In genomic region chr1:32111789-32112188, GRCh38 we compare ENCODE assay signal across 16 cellular contexts. TPM values are rescaled to one million over a fixed set of nuclear protein-coding genes. Genes with fewer than 3 reads are reported as not detected.
DNase-seq lines count a peak whose midpoint lies in the region; ATAC-seq, FAIRE-seq and TF ChIP-seq lines count a peak whose summit lies in the region.
"Had no signal": no experiment of that assay in that cellular context is flagged by ENCODE, and none has a peak within 500 bp of the region (broad histone marks: within the 10 kb centered on the region; RNA-seq: fewer than 3 reads in every experiment).

No MANE protein-coding gene starts in this region.

- TF ChIP-seq RAD21 in K562 (CRISPR knock-in tag; conservative IDR thresholded peaks at IDR 0.05 in 1 of 2, IDR thresholded peaks at IDR 0.05 in 1 of 2): no peak

- no peak overlapping the region for H3K27ac Mint-ChIP-seq in T-helper 1 cell treated with Interleukin-12 subunit alpha and Interleukin-12 subunit beta and Interleukin-4 antibody, amounts not matched to agents 30 μg/mL and 1 μg/mL, for 36 hours
- H3K27ac Mint-ChIP-seq in natural killer cell treated with Interleukin-12 subunit alpha and Interleukin-12 subunit beta and Interleukin-15 and Interleukin-18, amount 100 ng/mL, for 72 hours: peak overlapping the region in 1 of 2 donors; percentile 96

- TF ChIP-seq POLR2A in K562 (conservative IDR thresholded peaks at IDR 0.05): no peak

- intact Hi-C loops in K562 (cut with micrococcal nuclease): no loop called here

- peak overlapping the region; percentile 20 for H3K4me3 Mint-ChIP-seq in T-helper 1 cell treated with Interleukin-12 subunit alpha and Interleukin-12 subunit beta and Interleukin-4 antibody, amounts not matched to agents 30 μg/mL and 1 μg/mL, for 36 hours
- peak overlapping the region; percentile 1 for H3K4me3 Mint-ChIP-seq in natural killer cell treated with Interleukin-12 subunit alpha and Interleukin-12 subunit beta and Interleukin-15 and Interleukin-18, amount 100 ng/mL, for 72 hours

- H3K79me2 ChIP-seq in Loucy (ENCODE audit: insufficient read depth, low read length): peaks cover 86% of the 10 kb centered on the region
- peaks cover 91% of the 10 kb centered on the region for H3K79me2 ChIP-seq in K562 (ENCODE audit: control insufficient read depth, insufficient read depth, low read length)

- TF ChIP-seq EP300 in K562 (IDR thresholded peaks at IDR 0.05; ENCODE audit: low read length): no peak

- no peaks in the 10 kb centered on the region for H3K27me3 Mint-ChIP-seq in T-helper 1 cell treated with Interleukin-12 subunit alpha and Interleukin-12 subunit beta and Interleukin-4 antibody, amounts not matched to agents 30 μg/mL and 1 μg/mL, for 36 hours (ENCODE audit: low read depth)
- H3K27me3 Mint-ChIP-seq in natural killer cell treated with Interleukin-12 subunit alpha and Interleukin-12 subunit beta and Interleukin-15 and Interleukin-18, amount 100 ng/mL, for 72 hours: no peaks in the 10 kb centered on the region

- H3K4me3 ChIP-seq in Loucy (ENCODE audit: low read length, poor library complexity, severe bottlenecking) (no peak overlapping the region), K562 (no peak overlapping the region)
- H3K4me3 ChIP-seq in effector memory CD4-positive, alpha-beta T cell (ENCODE audit: insufficient read depth, low read depth, low read length, poor library complexity, severe bottlenecking): no peak overlapping the region
- H3K4me3 ChIP-seq: A549, tibial nerve had no signal

- peaks cover 4% of the 10 kb centered on the region for H3K9me1 ChIP-seq in K562 (ENCODE audit: control insufficient read depth, insufficient read depth, low read length)

- H2AFZ ChIP-seq in Loucy (ENCODE audit: low read length) (no peak overlapping the region), K562 (ENCODE audit: low read depth, low read length) (no peak overlapping the region)

- DNase-seq in T-helper 1 cell (no peak), K562 (ENCODE audit: extremely low read depth in 1 of 4, low spot score in 3 of 4) (peak in 1 of 4 experiments; percentile 27)
- DNase-seq in natural killer cell treated with Interleukin-12 subunit alpha and Interleukin-12 subunit beta and Interleukin-15 and Interleukin-18, amount 100 ng/mL, for 72 hours (ENCODE audit: low spot score): no peak
- no peak for DNase-seq in effector memory CD4-positive, alpha-beta T cell
- DNase-seq: caudate nucleus, DMS79 treated with DMSO at 0.1 percent for 48 hours, erythroblast, KBM-7, NCI-H1694 treated with DMSO at 0.1 percent for 48 hours, T1000 had no signal

- H3K9ac ChIP-seq in Loucy (ENCODE audit: low read depth, low read length, poor library complexity, severe bottlenecking) (peak overlapping the region; percentile 4), K562 (ENCODE audit: insufficient read depth in 1 of 2, low read depth in 2 of 2, low read length in 2 of 2) (no peak overlapping the region)

- no peaks in the 10 kb centered on the region for H3K9me3 ChIP-seq in Loucy (ENCODE audit: insufficient read depth, low read depth, low read length)
- H3K9me3 ChIP-seq in K562 (replicated peaks; ENCODE audit: control insufficient read depth, insufficient read depth, low read depth, low read length): no peaks in the 10 kb centered on the region
- H3K9me3 ChIP-seq in effector memory CD4-positive, alpha-beta T cell (ENCODE audit: control insufficient read depth, low read length): no peaks in the 10 kb centered on the region
- H3K9me3 ChIP-seq: A549, tibial nerve had no signal

- FAIRE-seq in K562 (lab: Jason Lieb, UNC): no peak
- FAIRE-seq: A549 had no signal

- BruUV-seq in K562 (replicated peaks; lab: Mats Ljungman, UMichigan): no TSS peak

- peaks cover 25% of the 10 kb centered on the region for H3K4me1 Mint-ChIP-seq in T-helper 1 cell treated with Interleukin-12 subunit alpha and Interleukin-12 subunit beta and Interleukin-4 antibody, amounts not matched to agents 30 μg/mL and 1 μg/mL, for 36 hours (ENCODE audit: low read depth)
- H3K4me1 Mint-ChIP-seq in natural killer cell treated with Interleukin-12 subunit alpha and Interleukin-12 subunit beta and Interleukin-15 and Interleukin-18, amount 100 ng/mL, for 72 hours (ENCODE audit: low read depth in 2 of 2): peaks cover 33 to 46% of the 10 kb centered on the region in 2 donors

- H3K27me3 ChIP-seq in Loucy (ENCODE audit: insufficient read depth, low read length, poor library complexity, severe bottlenecking) (no peaks in the 10 kb centered on the region), K562 (ENCODE audit: control insufficient read depth in 2 of 2, insufficient read depth in 2 of 2, low read length in 2 of 2) (no peaks in the 10 kb centered on the region)
- no peaks in the 10 kb centered on the region for H3K27me3 ChIP-seq in effector memory CD4-positive, alpha-beta T cell (replicated peaks; ENCODE audit: control insufficient read depth, insufficient read depth, low read length, poor library complexity, severe bottlenecking)
- H3K27me3 ChIP-seq: tibial nerve had no signal

- no peaks in the 10 kb centered on the region for H3K9me2 ChIP-seq in Loucy (replicated peaks; ENCODE audit: low read depth, low read length)

- no peak for TF ChIP-seq CTCF in Loucy (conservative IDR thresholded peaks at IDR 0.05; ENCODE audit: low read length)
- TF ChIP-seq CTCF in K562 (IDR thresholded peaks at IDR 0.05 in 2 of 3, conservative IDR thresholded peaks at IDR 0.05 in 1 of 3; ENCODE audit: insufficient read depth in 2 of 3, low read depth in 1 of 3, low read length in 3 of 3): no peak

- H3K4me2 ChIP-seq in Loucy (ENCODE audit: low read depth, low read length, poor library complexity, severe bottlenecking) (peak overlapping the region; percentile 39), K562 (ENCODE audit: insufficient read depth, low read length) (no peak overlapping the region)
- H3K4me2 ChIP-seq: A549 had no signal

- H3K36me3 ChIP-seq in Loucy (ENCODE audit: insufficient read depth, low read length): no peaks in the 10 kb centered on the region
- H3K36me3 ChIP-seq in K562 (ENCODE audit: control insufficient read depth, insufficient read depth, low read length): peaks cover 44% of the 10 kb centered on the region
- H3K36me3 ChIP-seq in effector memory CD4-positive, alpha-beta T cell (ENCODE audit: control insufficient read depth, insufficient read depth, low read length): peaks cover 2% of the 10 kb centered on the region

- H4K20me1 ChIP-seq in Loucy (ENCODE audit: insufficient read depth, low read length, poor library complexity, severe bottlenecking) (peaks cover 57% of the 10 kb centered on the region), K562 (replicated peaks; ENCODE audit: control insufficient read depth, insufficient read depth, low read length) (peaks cover 26% of the 10 kb centered on the region)

- H3K36me3 Mint-ChIP-seq in T-helper 1 cell treated with Interleukin-12 subunit alpha and Interleukin-12 subunit beta and Interleukin-4 antibody, amounts not matched to agents 30 μg/mL and 1 μg/mL, for 36 hours (ENCODE audit: low read depth): peaks cover 5% of the 10 kb centered on the region
- no peaks in the 10 kb centered on the region for H3K36me3 Mint-ChIP-seq in natural killer cell treated with Interleukin-12 subunit alpha and Interleukin-12 subunit beta and Interleukin-15 and Interleukin-18, amount 100 ng/mL, for 72 hours

- POLR2A ChIA-PET in K562 (lab: Yijun Ruan, JAX): interaction anchor here (0.7 to 12.7 kb wide), 8 partner anchors 12 to 141 kb away, joined by 3 to 209 read pairs (median 4); no protein-coding TSS in a partner anchor

- H3K4me1 ChIP-seq in Loucy (ENCODE audit: insufficient read depth, low read length, poor library complexity, severe bottlenecking) (peaks cover 24% of the 10 kb centered on the region), K562 (replicated peaks in 1 of 2; ENCODE audit: control insufficient read depth in 2 of 2, insufficient read depth in 2 of 2, low read length in 2 of 2) (peaks cover 19 to 44% of the 10 kb centered on the region in 2 experiments; a peak in 4 of 5 replicates)
- H3K4me1 ChIP-seq in effector memory CD4-positive, alpha-beta T cell (ENCODE audit: control insufficient read depth, insufficient read depth, low read length, poor library complexity, severe bottlenecking): peaks cover 31% of the 10 kb centered on the region

- in situ Hi-C loops in K562 (cut with MboI): no loop called here

- no peak for ATAC-seq in K562
- ATAC-seq in natural killer cell treated with Interleukin-12 subunit alpha and Interleukin-12 subunit beta and Interleukin-15 and Interleukin-18, amount 100 ng/mL, for 72 hours: no peak
- ATAC-seq in GM19452 (IDR thresholded peaks at IDR 0.05; ENCODE audit: unreplicated experiment): no peak
- ATAC-seq in GM21576 (IDR thresholded peaks at IDR 0.05; ENCODE audit: unreplicated experiment): no peak
- ATAC-seq: A549 had no signal

- no peaks in the 10 kb centered on the region for H3K9me3 Mint-ChIP-seq in T-helper 1 cell treated with Interleukin-12 subunit alpha and Interleukin-12 subunit beta and Interleukin-4 antibody, amounts not matched to agents 30 μg/mL and 1 μg/mL, for 36 hours
- no peaks in the 10 kb centered on the region for H3K9me3 Mint-ChIP-seq in natural killer cell treated with Interleukin-12 subunit alpha and Interleukin-12 subunit beta and Interleukin-15 and Interleukin-18, amount 100 ng/mL, for 72 hours

- CTCF ChIA-PET in K562 (lab: Yijun Ruan, JAX; ENCODE audit: low intra/inter-chr PET ratio): no interaction called here

- H3K27ac ChIP-seq in K562 (ENCODE audit: extremely low read depth, low read depth, low read length): no peak overlapping the region
- no peak overlapping the region for H3K27ac ChIP-seq in effector memory CD4-positive, alpha-beta T cell (ENCODE audit: insufficient read depth, low read length, poor library complexity, severe bottlenecking)
- H3K27ac ChIP-seq: A549, tibial nerve had no signal

- H3F3A ChIP-seq in Loucy (ENCODE audit: low read depth): no peaks in the 10 kb centered on the region

RNA-seq across cellular contexts. Expression of gene KPNA6, which starts 3.9 kb away (rescaled TPM):
- 44.4 and 59.0 TPM in 2 replicates for total RNA-seq in K562 (2011; cell fraction: chromatin; rRNA removed; ENCODE audit: low replicate concordance)
- 21.2 and 22.4 TPM in 2 replicates for total RNA-seq in K562 (2011; cell fraction: nucleolus; rRNA removed)
- 36.6 and 51.3 TPM in 2 replicates for total RNA-seq in K562 (2011; cell fraction: nucleoplasm; rRNA removed)
- total RNA-seq in K562 (2014; rRNA removed) (20.1 and 26.7 TPM in 2 replicates), K562 (2014; rRNA removed; fragmentation: Illumina TruSeq; extraction: Trizol) (42.5 and 50.0 TPM in 2 replicates), K562 (2015; rRNA removed; fragmentation: Illumina TruSeq; extraction: Trizol) (36.9 and 38.9 TPM in 2 replicates), K562 (2021) (54.6 and 57.9 TPM in 2 replicates)
- polyA plus RNA-seq in K562 (2011; rRNA removed) (36.6 and 41.6 TPM in 2 replicates), K562 (2014; fragmentation: Illumina TruSeq; extraction: Trizol) (26.6 and 30.0 TPM in 2 replicates), K562 (2014; fragmentation: Nextera tagmentation; extraction: Ambion mirVana) (10 to 100 TPM; 24.8 to 32.2 TPM), K562 (2014; rRNA removed) (27.6 and 32.2 TPM in 2 replicates)
- polyA plus RNA-seq in K562 (2011; cell fraction: cytosol; rRNA removed): 18.7 and 33.1 TPM in 2 replicates
- 17.1 and 19.8 TPM in 2 replicates for polyA plus RNA-seq in K562 (2011; cell fraction: nucleus; rRNA removed)
- 15.1 and 15.2 TPM in 2 replicates for polyA plus RNA-seq in K562 (2012)
- 47.4 and 66.2 TPM in 2 replicates for polyA minus RNA-seq in K562 (2011; rRNA and poly(A)+ RNA removed)
- 27.6 and 34.9 TPM in 2 replicates for polyA minus RNA-seq in K562 (2011; cell fraction: cytosol; rRNA and poly(A)+ RNA removed)
- polyA minus RNA-seq in K562 (2011; cell fraction: nucleus; rRNA and poly(A)+ RNA removed): 8.8 and 20.9 TPM in 2 replicates
- 10 to 100 TPM; 80.9 to 88.9 TPM for total RNA-seq in natural killer cell treated with Interleukin-12 subunit alpha and Interleukin-12 subunit beta and Interleukin-15 and Interleukin-18, amount 100 ng/mL, for 72 hours

RNA-seq across cellular contexts. Expression of gene TMEM39B, which starts 39.0 kb away (rescaled TPM):
- total RNA-seq in K562 (2011; cell fraction: chromatin; rRNA removed; ENCODE audit: low replicate concordance): 12.4 and 38.5 TPM in 2 replicates
- total RNA-seq in K562 (2011; cell fraction: nucleolus; rRNA removed): 42.0 and 48.5 TPM in 2 replicates
- 31.2 and 37.3 TPM in 2 replicates for total RNA-seq in K562 (2011; cell fraction: nucleoplasm; rRNA removed)
- total RNA-seq in K562 (2014; rRNA removed): 6.0 and 9.5 TPM in 2 replicates
- total RNA-seq in K562 (2014; rRNA removed; fragmentation: Illumina TruSeq; extraction: Trizol): 4.9 and 6.9 TPM in 2 replicates
- 10.9 and 11.0 TPM in 2 replicates for total RNA-seq in K562 (2015; rRNA removed; fragmentation: Illumina TruSeq; extraction: Trizol)
- 28.5 and 29.3 TPM in 2 replicates for total RNA-seq in K562 (2021)
- polyA plus RNA-seq in K562 (2011; rRNA removed): 9.7 and 22.5 TPM in 2 replicates
- polyA plus RNA-seq in K562 (2011; cell fraction: cytosol; rRNA removed): 35.8 and 45.0 TPM in 2 replicates
- polyA plus RNA-seq in K562 (2011; cell fraction: nucleus; rRNA removed): 26.6 and 34.6 TPM in 2 replicates
- 27.8 and 28.1 TPM in 2 replicates for polyA plus RNA-seq in K562 (2012)
- polyA plus RNA-seq in K562 (2014; fragmentation: Illumina TruSeq; extraction: Trizol): 17.4 and 17.7 TPM in 2 replicates
- polyA plus RNA-seq in K562 (2014; fragmentation: Nextera tagmentation; extraction: Ambion mirVana): 1 to 10 TPM in 1 of 2 experiments, under 1 TPM in 1; 0.92 to 3.5 TPM
- 10.9 and 12.2 TPM in 2 replicates for polyA plus RNA-seq in K562 (2014; rRNA removed)
- 12.3 and 16.2 TPM in 2 replicates for polyA minus RNA-seq in K562 (2011; rRNA and poly(A)+ RNA removed)
- polyA minus RNA-seq in K562 (2011; cell fraction: cytosol; rRNA and poly(A)+ RNA removed): 24.0 and 24.4 TPM in 2 replicates
- polyA minus RNA-seq in K562 (2011; cell fraction: nucleus; rRNA and poly(A)+ RNA removed): 11.2 and 12.8 TPM in 2 replicates
- total RNA-seq in natural killer cell treated with Interleukin-12 subunit alpha and Interleukin-12 subunit beta and Interleukin-15 and Interleukin-18, amount 100 ng/mL, for 72 hours: 10 to 100 TPM; 20.5 to 26.9 TPM
